In genomic region chr5:134131578-134132350, GRCh38 we compare ENCODE assay signal across 1 cellular context.
TF ChIP-seq lines count a peak whose summit lies in the region.

No MANE protein-coding gene starts in this region.

TF ChIP-seq in GM23338, 12 proteins besides CTCF, POLR2A, EP300 and RAD21 (continued from another document):
- TF ChIP-seq ZNF462 (CRISPR knock-in tag; IDR thresholded peaks at IDR 0.05) (no peak), ETS1 (IDR thresholded peaks at IDR 0.05) (no peak), EZH2phosphoT487 (IDR thresholded peaks at IDR 0.05; ENCODE audit: unreplicated experiment) (no peak)
TF ChIP-seq in GM23338: peak in this region for 0.
